8 cellular contexts compared by ENCODE assay signal in genomic region chr12:122399254-122399591, GRCh38. TPM values are rescaled to one million over a fixed set of nuclear protein-coding genes. Genes with fewer than 3 reads are reported as not detected.
DNase-seq lines count a peak whose midpoint lies in the region; ATAC-seq, FAIRE-seq and TF ChIP-seq lines count a peak whose summit lies in the region.

No MANE protein-coding gene starts in this region.

- peak overlapping the region; percentile 98 for H3K27ac ChIP-seq in ACC112 (ENCODE audit: low read depth, low read length)
- H3K27ac ChIP-seq in dorsolateral prefrontal cortex: peak overlapping the region in 54 of 59 donors; percentile 41 to 97 (median 84)

- peak overlapping the region; percentile 17 for H3K4me2 ChIP-seq in Loucy (ENCODE audit: low read depth, low read length, poor library complexity, severe bottlenecking)

- ATAC-seq in naive thymus-derived CD8-positive, alpha-beta T cell: peak; percentile 38 to 51

- H3K4me1 ChIP-seq in ACC112 (ENCODE audit: control insufficient read depth, insufficient read depth, low read length, unreplicated experiment) (peaks cover 26% of the 10 kb centered on the region), Loucy (ENCODE audit: insufficient read depth, low read length, poor library complexity, severe bottlenecking) (peaks cover 9% of the 10 kb centered on the region)

- no peak overlapping the region for H3K9ac ChIP-seq in Loucy (ENCODE audit: low read depth, low read length, poor library complexity, severe bottlenecking)

- no peaks in the 10 kb centered on the region for H3K9me3 Mint-ChIP-seq in naive thymus-derived CD8-positive, alpha-beta T cell

- peak overlapping the region; percentile 61 to 94 (median 81) for H3K27ac Mint-ChIP-seq in naive thymus-derived CD8-positive, alpha-beta T cell

- H3K36me3 Mint-ChIP-seq in naive thymus-derived CD8-positive, alpha-beta T cell: peaks cover 0 to 12% (median 2%) of the 10 kb centered on the region in 3 donors

- POLR2A ChIA-PET in naive thymus-derived CD8-positive, alpha-beta T cell (lab: Charles Lee): interaction anchor here (0.7 to 2.1 kb wide), 7 partner anchors 53 to 353 kb away, joined by 3 to 26 read pairs (median 6); partner anchors contain the start of genes DENR and ZCCHC8

- no peaks in the 10 kb centered on the region for H3K27me3 Mint-ChIP-seq in naive thymus-derived CD8-positive, alpha-beta T cell

- H3K79me2 ChIP-seq in ACC112 (ENCODE audit: control insufficient read depth, insufficient read depth, low read length, unreplicated experiment): peaks cover 70% of the 10 kb centered on the region
- peaks cover 5% of the 10 kb centered on the region; the same call in 1 of the 2 replicates for H3K79me2 ChIP-seq in Loucy (ENCODE audit: insufficient read depth, low read length)

- no peak for TF ChIP-seq CTCF in Loucy (conservative IDR thresholded peaks at IDR 0.05; ENCODE audit: low read length)
- TF ChIP-seq CTCF in dorsolateral prefrontal cortex (IDR thresholded peaks at IDR 0.05 in 54 of 56, conservative IDR thresholded peaks at IDR 0.05 in 2 of 56; ENCODE audit: low read depth in 1 of 56, partially characterized antibody in 56 of 56): no peak

- no peak for FAIRE-seq in frontal cortex (lab: Jason Lieb, UNC)

- H3K36me3 ChIP-seq in ACC112 (ENCODE audit: insufficient read depth, low read length) (no peaks in the 10 kb centered on the region), Loucy (ENCODE audit: insufficient read depth, low read length) (no peaks in the 10 kb centered on the region)

- H4K20me1 ChIP-seq in Loucy (ENCODE audit: insufficient read depth, low read length, poor library complexity, severe bottlenecking): no peaks in the 10 kb centered on the region

- intact Hi-C loops in dorsolateral prefrontal cortex (cut with DNase I): loop anchor here (2.0 to 5.0 kb wide), 2 partner anchors 72 to 73 kb away; no protein-coding TSS in a partner anchor

- H3F3A ChIP-seq in Loucy (ENCODE audit: low read depth): no peaks in the 10 kb centered on the region; the same call in 1 of the 2 replicates

- H3K4me3 Mint-ChIP-seq in naive thymus-derived CD8-positive, alpha-beta T cell: peak overlapping the region in 4 of 10 donors; percentile 21 to 65 (median 51)

- H3K27me3 ChIP-seq in ACC112 (ENCODE audit: insufficient read depth, low read length): no peaks in the 10 kb centered on the region
- H3K27me3 ChIP-seq in Loucy (ENCODE audit: insufficient read depth, low read length, poor library complexity, severe bottlenecking): no peaks in the 10 kb centered on the region
- no peaks in the 10 kb centered on the region for H3K27me3 ChIP-seq in dorsolateral prefrontal cortex

- H3K9me2 ChIP-seq in Loucy (replicated peaks; ENCODE audit: low read depth, low read length): no peaks in the 10 kb centered on the region

- peaks cover 12 to 40% (median 28%) of the 10 kb centered on the region in 4 donors for H3K4me1 Mint-ChIP-seq in naive thymus-derived CD8-positive, alpha-beta T cell

- no peaks in the 10 kb centered on the region for H3K9me3 ChIP-seq in Loucy (ENCODE audit: insufficient read depth, low read depth, low read length)

- H3K4me3 ChIP-seq in ACC112 (ENCODE audit: low read depth, low read length) (peak overlapping the region; percentile 73), Loucy (ENCODE audit: low read length, poor library complexity, severe bottlenecking) (no peak overlapping the region), dorsolateral prefrontal cortex (peak overlapping the region in 19 of 59 donors; percentile 1 to 38 (median 14))

- DNase-seq in dorsolateral prefrontal cortex (no peak), NCI-H1436 (lab: John Stamatoyannopoulos, UW) (no peak), kidney tubule cell (ENCODE audit: low spot score) (no peak), pons (ENCODE audit: low spot score) (no peak), frontal cortex (ENCODE audit: low spot score in 2 of 2) (no peak)
- DNase-seq in naive thymus-derived CD8-positive, alpha-beta T cell: no peak

- H2AFZ ChIP-seq in ACC112 (ENCODE audit: low read length, unreplicated experiment) (peak overlapping the region; percentile 4), Loucy (ENCODE audit: low read length) (no peak overlapping the region)

RNA-seq across cellular contexts. Expression of gene CLIP1, which starts 23.2 kb away (rescaled TPM):
- total RNA-seq in dorsolateral prefrontal cortex (100 to 1,000 TPM in 119 of 120 experiments, 10 to 100 TPM in 1; 83.6 to 189 (median 139) TPM), frontal cortex (72.2 TPM)
- total RNA-seq in naive thymus-derived CD8-positive, alpha-beta T cell: 10 to 100 TPM; 39.5 to 48.7 TPM
- 10 to 100 TPM in 1 of 3 donors, 1 to 10 TPM in 2; 6.3 to 20.4 (median 9.4) TPM for polyA plus RNA-seq in naive thymus-derived CD8-positive, alpha-beta T cell
